In genomic region chr5:14105717-14106435, GRCh38 we compare ENCODE assay signal across 1 cellular context.
TF ChIP-seq lines count a peak whose summit lies in the region.

No MANE protein-coding gene starts in this region.

TF ChIP-seq in HEK293, 187 proteins besides CTCF, POLR2A, EP300 and RAD21 (continued from another document and continues in another):
- TF ChIP-seq ZNF513 (tag by site-specific recombination; IDR thresholded peaks at IDR 0.05) (no peak), ZNF624 (tag by site-specific recombination; IDR thresholded peaks at IDR 0.05) (no peak), EGR2 (tag by site-specific recombination; IDR thresholded peaks at IDR 0.05; ENCODE audit: low read depth) (no peak), ZNF677 (tag by site-specific recombination; IDR thresholded peaks at IDR 0.05) (no peak), ZXDB (tag by site-specific recombination; IDR thresholded peaks at IDR 0.05) (peak; percentile 52; the same call in 1 of the 2 replicates), ZNF777 (tag by site-specific recombination; IDR thresholded peaks at IDR 0.05; ENCODE audit: borderline replicate concordance) (no peak), ZIC2 (tag by site-specific recombination; IDR thresholded peaks at IDR 0.05) (no peak), ZNF785 (tag by site-specific recombination; IDR thresholded peaks at IDR 0.05) (no peak), ZNF776 (tag by site-specific recombination; IDR thresholded peaks at IDR 0.05; ENCODE audit: borderline replicate concordance) (no peak), ZNF48 (tag by site-specific recombination; IDR thresholded peaks at IDR 0.05) (no peak), ZNF426 (tag by site-specific recombination; IDR thresholded peaks at IDR 0.05) (no peak), ZNF311 (tag by site-specific recombination; IDR thresholded peaks at IDR 0.05; ENCODE audit: borderline replicate concordance) (no peak), ZBTB49 (tag by site-specific recombination; IDR thresholded peaks at IDR 0.05; ENCODE audit: low read depth) (no peak), ZNF501 (tag by site-specific recombination; IDR thresholded peaks at IDR 0.05) (no peak), ZNF629 (tag by site-specific recombination; IDR thresholded peaks at IDR 0.05) (peak; percentile 60), GLI2 (tag by site-specific recombination; IDR thresholded peaks at IDR 0.05; ENCODE audit: borderline replicate concordance, low read depth) (no peak), REPIN1 (tag by site-specific recombination; IDR thresholded peaks at IDR 0.05; ENCODE audit: low read depth) (no peak), ZBTB1 (tag by site-specific recombination; IDR thresholded peaks at IDR 0.05) (no peak), KLF17 (tag by site-specific recombination; IDR thresholded peaks at IDR 0.05) (no peak), SALL2 (tag by site-specific recombination; IDR thresholded peaks at IDR 0.05; ENCODE audit: borderline replicate concordance) (no peak), PRDM1 (tag by site-specific recombination; IDR thresholded peaks at IDR 0.05) (peak; percentile 41; the same call in 1 of the 2 replicates), RBAK (tag by site-specific recombination; IDR thresholded peaks at IDR 0.05) (no peak), ZNF18 (tag by site-specific recombination; IDR thresholded peaks at IDR 0.05) (no peak), FEZF1 (tag by site-specific recombination; IDR thresholded peaks at IDR 0.05) (no peak), ZNF362 (tag by site-specific recombination; IDR thresholded peaks at IDR 0.05) (peak; percentile 79), SP2 (tag by site-specific recombination; IDR thresholded peaks at IDR 0.05) (no peak), PRDM10 (tag by site-specific recombination; IDR thresholded peaks at IDR 0.05) (peak; percentile 56), TRIM28 (IDR thresholded peaks at IDR 0.05; ENCODE audit: borderline replicate concordance, low read length) (no peak), PRDM6 (tag by site-specific recombination; IDR thresholded peaks at IDR 0.05) (peak; percentile 33; the same call in 1 of the 2 replicates), BCL11A (tag by site-specific recombination; IDR thresholded peaks at IDR 0.05; ENCODE audit: low read depth) (no peak; the same call in 1 of the 2 replicates), ZBTB8A (tag by site-specific recombination; IDR thresholded peaks at IDR 0.05) (no peak), ZNF670 (tag by site-specific recombination; IDR thresholded peaks at IDR 0.05; ENCODE audit: low read depth) (no peak), MEIS1 (CRISPR knock-in tag; IDR thresholded peaks at IDR 0.05; ENCODE audit: borderline replicate concordance) (no peak), ZNF747 (tag by site-specific recombination; IDR thresholded peaks at IDR 0.05) (no peak), ZBTB26 (tag by site-specific recombination; optimal IDR thresholded peaks at IDR 0.05) (no peak), ZBTB7A (tag by site-specific recombination; IDR thresholded peaks at IDR 0.05; ENCODE audit: low read depth) (no peak), ZEB2 (tag by site-specific recombination; IDR thresholded peaks at IDR 0.05) (peak; percentile 34; the same call in 1 of the 2 replicates), ZNF280C (tag by site-specific recombination; IDR thresholded peaks at IDR 0.05) (no peak), ZNF266 (tag by site-specific recombination; IDR thresholded peaks at IDR 0.05; ENCODE audit: low read depth) (no peak), ZNF214 (tag by site-specific recombination; IDR thresholded peaks at IDR 0.05; ENCODE audit: borderline replicate concordance) (no peak), REST (tag by site-specific recombination; IDR thresholded peaks at IDR 0.05) (no peak), SCRT2 (tag by site-specific recombination; IDR thresholded peaks at IDR 0.05) (no peak; the same call in 1 of the 2 replicates)
